1 cellular context compared by ENCODE assay signal in genomic region chr2:42854207-42854818, GRCh38.
TF ChIP-seq lines count a peak whose summit lies in the region.

No MANE protein-coding gene starts in this region.

TF ChIP-seq in HepG2, 621 proteins besides CTCF, POLR2A, EP300 and RAD21 (continued from another document and continues in another):
- TF ChIP-seq ZNF263 (CRISPR knock-in tag; IDR thresholded peaks at IDR 0.05) (peak; percentile 98), SMAD1 (CRISPR knock-in tag; IDR thresholded peaks at IDR 0.05; ENCODE audit: borderline replicate concordance, low read depth) (no peak), ZNF768 (CRISPR knock-in tag; IDR thresholded peaks at IDR 0.05) (peak; percentile 63; the same call in 1 of the 2 replicates), PCBP2 (optimal IDR thresholded peaks at IDR 0.05; ENCODE audit: low read depth, low read length, poor library complexity, severe bottlenecking) (no peak), ZNF577 (CRISPR knock-in tag; IDR thresholded peaks at IDR 0.05; ENCODE audit: borderline replicate concordance, low read depth) (no peak), HCFC1 (IDR thresholded peaks at IDR 0.05; ENCODE audit: low read depth, low read length) (no peak), CHD4 (IDR thresholded peaks at IDR 0.05; ENCODE audit: borderline replicate concordance, low read length) (no peak), ZNF367 (CRISPR knock-in tag; IDR thresholded peaks at IDR 0.05; ENCODE audit: borderline replicate concordance) (no peak), GATAD2A (CRISPR knock-in tag; IDR thresholded peaks at IDR 0.05) (peak; percentile 57), TCF7L2 (IDR thresholded peaks at IDR 0.05; ENCODE audit: low read depth, low read length) (no peak), TCF7 (IDR thresholded peaks at IDR 0.05; ENCODE audit: low read depth) (no peak), TEAD3 (CRISPR knock-in tag; optimal IDR thresholded peaks at IDR 0.05; ENCODE audit: borderline replicate concordance) (peak; percentile 21), ZBTB7A (CRISPR knock-in tag; IDR thresholded peaks at IDR 0.05) (no peak), ZBTB42 (CRISPR knock-in tag; IDR thresholded peaks at IDR 0.05) (no peak), ZNF782 (CRISPR knock-in tag; IDR thresholded peaks at IDR 0.05; ENCODE audit: borderline replicate concordance) (0 out of 2 replicates have a peak, but pooled peaks have one; percentile 82), SRF (IDR thresholded peaks at IDR 0.05; ENCODE audit: low read depth, low read length) (no peak), ZNF678 (CRISPR knock-in tag; IDR thresholded peaks at IDR 0.05) (0 out of 2 replicates have a peak, but pooled peaks have one; percentile 69), KMT2A (CRISPR knock-in tag; IDR thresholded peaks at IDR 0.05) (0 out of 2 replicates have a peak, but pooled peaks have one; percentile 16), FOXC1 (CRISPR knock-in tag; IDR thresholded peaks at IDR 0.05; ENCODE audit: borderline replicate concordance) (no peak), ASH2L (IDR thresholded peaks at IDR 0.05; ENCODE audit: insufficient read length, low read depth, low read length) (no peak), ZBTB8A (CRISPR knock-in tag; IDR thresholded peaks at IDR 0.05; ENCODE audit: borderline replicate concordance, low read depth) (no peak), ARNT (IDR thresholded peaks at IDR 0.05) (no peak), PHF5A (CRISPR knock-in tag; IDR thresholded peaks at IDR 0.05; ENCODE audit: low read depth, unreplicated experiment) (no peak), JUN (CRISPR knock-in tag; IDR thresholded peaks at IDR 0.05) (no peak; the same call in 1 of the 2 replicates), ZNF674 (CRISPR knock-in tag; IDR thresholded peaks at IDR 0.05; ENCODE audit: low read depth) (no peak), ETV5 (CRISPR knock-in tag; IDR thresholded peaks at IDR 0.05; ENCODE audit: borderline replicate concordance) (peak; percentile 25), GFI1 (CRISPR knock-in tag; IDR thresholded peaks at IDR 0.05; ENCODE audit: borderline replicate concordance) (peak; percentile 71; the same call in 1 of the 2 replicates), ZSCAN25 (CRISPR knock-in tag; IDR thresholded peaks at IDR 0.05) (peak; percentile 60; the same call in 1 of the 2 replicates), SMAD9 (CRISPR knock-in tag; IDR thresholded peaks at IDR 0.05) (0 out of 2 replicates have a peak, but pooled peaks have one; percentile 19), PATZ1 (CRISPR knock-in tag; IDR thresholded peaks at IDR 0.05) (no peak; the same call in 1 of the 2 replicates), MATR3 (CRISPR knock-in tag; IDR thresholded peaks at IDR 0.05) (no peak), KAT8 (CRISPR knock-in tag; IDR thresholded peaks at IDR 0.05) (0 out of 2 replicates have a peak, but pooled peaks have one; percentile 58), BRF2 (CRISPR knock-in tag; IDR thresholded peaks at IDR 0.05) (0 out of 2 replicates have a peak, but pooled peaks have one; percentile 40), REXO4 (CRISPR knock-in tag; IDR thresholded peaks at IDR 0.05; ENCODE audit: borderline replicate concordance) (no peak), ZNF230 (CRISPR knock-in tag; IDR thresholded peaks at IDR 0.05) (no peak), ZNF382 (CRISPR knock-in tag; IDR thresholded peaks at IDR 0.05; ENCODE audit: borderline replicate concordance) (no peak), ZNF607 (CRISPR knock-in tag; IDR thresholded peaks at IDR 0.05; ENCODE audit: borderline replicate concordance) (peak; percentile 90; the same call in 1 of the 2 replicates)
- TF ChIP-seq, protein P1, sequence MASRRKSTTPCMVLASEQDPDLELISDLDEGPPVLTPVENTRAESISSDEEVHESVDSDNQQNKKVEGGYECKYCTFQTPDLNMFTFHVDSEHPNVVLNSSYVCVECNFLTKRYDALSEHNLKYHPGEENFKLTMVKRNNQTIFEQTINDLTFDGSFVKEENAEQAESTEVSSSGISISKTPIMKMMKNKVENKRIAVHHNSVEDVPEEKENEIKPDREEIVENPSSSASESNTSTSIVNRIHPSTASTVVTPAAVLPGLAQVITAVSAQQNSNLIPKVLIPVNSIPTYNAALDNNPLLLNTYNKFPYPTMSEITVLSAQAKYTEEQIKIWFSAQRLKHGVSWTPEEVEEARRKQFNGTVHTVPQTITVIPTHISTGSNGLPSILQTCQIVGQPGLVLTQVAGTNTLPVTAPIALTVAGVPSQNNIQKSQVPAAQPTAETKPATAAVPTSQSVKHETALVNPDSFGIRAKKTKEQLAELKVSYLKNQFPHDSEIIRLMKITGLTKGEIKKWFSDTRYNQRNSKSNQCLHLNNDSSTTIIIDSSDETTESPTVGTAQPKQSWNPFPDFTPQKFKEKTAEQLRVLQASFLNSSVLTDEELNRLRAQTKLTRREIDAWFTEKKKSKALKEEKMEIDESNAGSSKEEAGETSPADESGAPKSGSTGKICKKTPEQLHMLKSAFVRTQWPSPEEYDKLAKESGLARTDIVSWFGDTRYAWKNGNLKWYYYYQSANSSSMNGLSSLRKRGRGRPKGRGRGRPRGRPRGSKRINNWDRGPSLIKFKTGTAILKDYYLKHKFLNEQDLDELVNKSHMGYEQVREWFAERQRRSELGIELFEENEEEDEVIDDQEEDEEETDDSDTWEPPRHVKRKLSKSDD (CRISPR knock-in tag; IDR thresholded peaks at IDR 0.05; ENCODE audit: low read depth): peak; percentile 74; the same call in 1 of the 2 replicates
- TF ChIP-seq, protein P2, sequence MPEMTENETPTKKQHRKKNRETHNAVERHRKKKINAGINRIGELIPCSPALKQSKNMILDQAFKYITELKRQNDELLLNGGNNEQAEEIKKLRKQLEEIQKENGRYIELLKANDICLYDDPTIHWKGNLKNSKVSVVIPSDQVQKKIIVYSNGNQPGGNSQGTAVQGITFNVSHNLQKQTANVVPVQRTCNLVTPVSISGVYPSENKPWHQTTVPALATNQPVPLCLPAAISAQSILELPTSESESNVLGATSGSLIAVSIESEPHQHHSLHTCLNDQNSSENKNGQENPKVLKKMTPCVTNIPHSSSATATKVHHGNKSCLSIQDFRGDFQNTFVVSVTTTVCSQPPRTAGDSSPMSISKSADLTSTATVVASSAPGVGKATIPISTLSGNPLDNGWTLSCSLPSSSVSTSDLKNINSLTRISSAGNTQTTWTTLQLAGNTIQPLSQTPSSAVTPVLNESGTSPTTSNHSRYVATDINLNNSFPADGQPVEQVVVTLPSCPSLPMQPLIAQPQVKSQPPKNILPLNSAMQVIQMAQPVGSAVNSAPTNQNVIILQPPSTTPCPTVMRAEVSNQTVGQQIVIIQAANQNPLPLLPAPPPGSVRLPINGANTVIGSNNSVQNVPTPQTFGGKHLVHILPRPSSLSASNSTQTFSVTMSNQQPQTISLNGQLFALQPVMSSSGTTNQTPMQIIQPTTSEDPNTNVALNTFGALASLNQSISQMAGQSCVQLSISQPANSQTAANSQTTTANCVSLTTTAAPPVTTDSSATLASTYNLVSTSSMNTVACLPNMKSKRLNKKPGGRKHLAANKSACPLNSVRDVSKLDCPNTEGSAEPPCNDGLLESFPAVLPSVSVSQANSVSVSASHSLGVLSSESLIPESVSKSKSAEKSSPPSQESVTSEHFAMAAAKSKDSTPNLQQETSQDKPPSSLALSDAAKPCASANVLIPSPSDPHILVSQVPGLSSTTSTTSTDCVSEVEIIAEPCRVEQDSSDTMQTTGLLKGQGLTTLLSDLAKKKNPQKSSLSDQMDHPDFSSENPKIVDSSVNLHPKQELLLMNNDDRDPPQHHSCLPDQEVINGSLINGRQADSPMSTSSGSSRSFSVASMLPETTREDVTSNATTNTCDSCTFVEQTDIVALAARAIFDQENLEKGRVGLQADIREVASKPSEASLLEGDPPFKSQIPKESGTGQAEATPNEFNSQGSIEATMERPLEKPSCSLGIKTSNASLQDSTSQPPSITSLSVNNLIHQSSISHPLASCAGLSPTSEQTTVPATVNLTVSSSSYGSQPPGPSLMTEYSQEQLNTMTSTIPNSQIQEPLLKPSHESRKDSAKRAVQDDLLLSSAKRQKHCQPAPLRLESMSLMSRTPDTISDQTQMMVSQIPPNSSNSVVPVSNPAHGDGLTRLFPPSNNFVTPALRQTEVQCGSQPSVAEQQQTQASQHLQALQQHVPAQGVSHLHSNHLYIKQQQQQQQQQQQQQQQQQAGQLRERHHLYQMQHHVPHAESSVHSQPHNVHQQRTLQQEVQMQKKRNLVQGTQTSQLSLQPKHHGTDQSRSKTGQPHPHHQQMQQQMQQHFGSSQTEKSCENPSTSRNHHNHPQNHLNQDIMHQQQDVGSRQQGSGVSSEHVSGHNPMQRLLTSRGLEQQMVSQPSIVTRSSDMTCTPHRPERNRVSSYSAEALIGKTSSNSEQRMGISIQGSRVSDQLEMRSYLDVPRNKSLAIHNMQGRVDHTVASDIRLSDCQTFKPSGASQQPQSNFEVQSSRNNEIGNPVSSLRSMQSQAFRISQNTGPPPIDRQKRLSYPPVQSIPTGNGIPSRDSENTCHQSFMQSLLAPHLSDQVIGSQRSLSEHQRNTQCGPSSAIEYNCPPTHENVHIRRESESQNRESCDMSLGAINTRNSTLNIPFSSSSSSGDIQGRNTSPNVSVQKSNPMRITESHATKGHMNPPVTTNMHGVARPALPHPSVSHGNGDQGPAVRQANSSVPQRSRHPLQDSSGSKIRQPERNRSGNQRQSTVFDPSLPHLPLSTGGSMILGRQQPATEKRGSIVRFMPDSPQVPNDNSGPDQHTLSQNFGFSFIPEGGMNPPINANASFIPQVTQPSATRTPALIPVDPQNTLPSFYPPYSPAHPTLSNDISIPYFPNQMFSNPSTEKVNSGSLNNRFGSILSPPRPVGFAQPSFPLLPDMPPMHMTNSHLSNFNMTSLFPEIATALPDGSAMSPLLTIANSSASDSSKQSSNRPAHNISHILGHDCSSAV (CRISPR knock-in tag; IDR thresholded peaks at IDR 0.05; ENCODE audit: borderline replicate concordance): no peak
- TF ChIP-seq, protein P3, sequence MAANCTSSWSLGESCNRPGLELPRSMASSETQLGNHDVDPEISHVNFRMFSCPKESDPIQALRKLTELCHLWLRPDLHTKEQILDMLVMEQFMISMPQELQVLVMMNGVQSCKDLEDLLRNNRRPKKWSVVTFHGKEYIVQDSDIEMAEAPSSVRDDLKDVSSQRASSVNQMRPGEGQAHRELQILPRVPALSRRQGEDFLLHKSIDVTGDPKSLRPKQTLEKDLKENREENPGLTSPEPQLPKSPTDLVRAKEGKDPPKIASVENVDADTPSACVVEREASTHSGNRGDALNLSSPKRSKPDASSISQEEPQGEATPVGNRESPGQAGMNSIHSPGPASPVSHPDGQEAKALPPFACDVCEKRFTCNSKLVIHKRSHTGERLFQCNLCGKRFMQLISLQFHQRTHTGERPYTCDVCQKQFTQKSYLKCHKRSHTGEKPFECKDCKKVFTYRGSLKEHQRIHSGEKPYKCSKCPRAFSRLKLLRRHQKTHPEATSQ (CRISPR knock-in tag; IDR thresholded peaks at IDR 0.05; ENCODE audit: borderline replicate concordance): peak; percentile 74; the same call in 1 of the 2 replicates
- TF ChIP-seq, protein P4, sequence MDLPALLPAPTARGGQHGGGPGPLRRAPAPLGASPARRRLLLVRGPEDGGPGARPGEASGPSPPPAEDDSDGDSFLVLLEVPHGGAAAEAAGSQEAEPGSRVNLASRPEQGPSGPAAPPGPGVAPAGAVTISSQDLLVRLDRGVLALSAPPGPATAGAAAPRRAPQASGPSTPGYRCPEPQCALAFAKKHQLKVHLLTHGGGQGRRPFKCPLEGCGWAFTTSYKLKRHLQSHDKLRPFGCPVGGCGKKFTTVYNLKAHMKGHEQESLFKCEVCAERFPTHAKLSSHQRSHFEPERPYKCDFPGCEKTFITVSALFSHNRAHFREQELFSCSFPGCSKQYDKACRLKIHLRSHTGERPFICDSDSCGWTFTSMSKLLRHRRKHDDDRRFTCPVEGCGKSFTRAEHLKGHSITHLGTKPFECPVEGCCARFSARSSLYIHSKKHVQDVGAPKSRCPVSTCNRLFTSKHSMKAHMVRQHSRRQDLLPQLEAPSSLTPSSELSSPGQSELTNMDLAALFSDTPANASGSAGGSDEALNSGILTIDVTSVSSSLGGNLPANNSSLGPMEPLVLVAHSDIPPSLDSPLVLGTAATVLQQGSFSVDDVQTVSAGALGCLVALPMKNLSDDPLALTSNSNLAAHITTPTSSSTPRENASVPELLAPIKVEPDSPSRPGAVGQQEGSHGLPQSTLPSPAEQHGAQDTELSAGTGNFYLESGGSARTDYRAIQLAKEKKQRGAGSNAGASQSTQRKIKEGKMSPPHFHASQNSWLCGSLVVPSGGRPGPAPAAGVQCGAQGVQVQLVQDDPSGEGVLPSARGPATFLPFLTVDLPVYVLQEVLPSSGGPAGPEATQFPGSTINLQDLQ (CRISPR knock-in tag; IDR thresholded peaks at IDR 0.05): no peak
